8 cellular contexts compared by ENCODE assay signal in genomic region chr10:80029205-80029604, GRCh38. TPM values are rescaled to one million over a fixed set of nuclear protein-coding genes. Genes with fewer than 3 reads are reported as not detected.
DNase-seq lines count a peak whose midpoint lies in the region; ATAC-seq and TF ChIP-seq lines count a peak whose summit lies in the region.
"Not testable (repeated sequence)": the region's sequence is repeated elsewhere in the genome, so short reads cannot be mapped to it uniquely, and the experiment has no call there.

No MANE protein-coding gene starts in this region.

- DNase-seq in A172 (ENCODE audit: low spot score) (peak; percentile 35), GM13977 (ENCODE audit: low spot score) (peak; percentile 14), MV-4-11 (lab: John Stamatoyannopoulos, UW) (peak; percentile 59), RPMI7951 (ENCODE audit: low read depth) (peak; percentile 7), naive B cell (peak; percentile 23)
- not testable (repeated sequence) for DNase-seq in chondrocyte (ENCODE audit: low spot score)

- not testable (repeated sequence) for H3K4me1 Mint-ChIP-seq in chondrocyte (ENCODE audit: low read depth); naive B cell

- not testable (repeated sequence) for H3K4me3 Mint-ChIP-seq in chondrocyte (ENCODE audit: unreplicated experiment)
- H3K4me3 Mint-ChIP-seq in naive B cell = peak overlapping the region in 1 of 8 donors; percentile 56

- H3K27me3 Mint-ChIP-seq in chondrocyte (ENCODE audit: low read depth); naive B cell: not testable (repeated sequence)

- H3K36me3 Mint-ChIP-seq in chondrocyte (ENCODE audit: low read depth); naive B cell: not testable (repeated sequence)

- not testable (repeated sequence) for H3K27ac Mint-ChIP-seq in chondrocyte (ENCODE audit: unreplicated experiment)
- peak overlapping the region in 1 of 6 donors; percentile 47 for H3K27ac Mint-ChIP-seq in naive B cell

- ATAC-seq in GM21528 (IDR thresholded peaks at IDR 0.05; ENCODE audit: low FRiP score, unreplicated experiment) = peak; percentile 68
- ATAC-seq in HG02973 (IDR thresholded peaks at IDR 0.05; ENCODE audit: unreplicated experiment) = peak; percentile 79
- ATAC-seq in naive B cell (ENCODE audit: low read depth in 2 of 2) = peak; percentile 81 to 89

- not testable (repeated sequence) for H3K9me3 Mint-ChIP-seq in chondrocyte (ENCODE audit: low read depth); naive B cell

- in situ Hi-C loops in GM13977 (cut with MboI; ENCODE audit: low pct_unique_long_range_greater_than_20kb, low sequenced_read_pairs, unreplicated experiment) = not testable (repeated sequence)

- TF ChIP-seq CTCF in GM13977 (IDR thresholded peaks at IDR 0.05; ENCODE audit: extremely low read depth, insufficient read depth, missing control alignments) (peak; percentile 19), chondrocyte (IDR thresholded peaks at IDR 0.05) (peak; percentile 56)

RNA-seq across cellular contexts. Expression of gene TMEM254, which starts 49.3 kb away (rescaled TPM):
- total RNA-seq in A172 (2014; rRNA removed; shearing (Covaris generic)) = 12.1 and 14.0 TPM in 2 replicates
- 14.5 and 16.0 TPM in 2 replicates for total RNA-seq in RPMI7951 (2014; rRNA removed; shearing (Covaris generic))
- 18.2 to 19.6 TPM (median 18.9 TPM) in 3 replicates for total RNA-seq in chondrocyte
- polyA plus RNA-seq in naive B cell (ENCODE audit: low read depth in 6 of 6) = 10 to 100 TPM; 26.2 to 46.5 (median 36.7) TPM
